ENCODE assay signal across 9 cellular contexts in the genomic region with DNA sequence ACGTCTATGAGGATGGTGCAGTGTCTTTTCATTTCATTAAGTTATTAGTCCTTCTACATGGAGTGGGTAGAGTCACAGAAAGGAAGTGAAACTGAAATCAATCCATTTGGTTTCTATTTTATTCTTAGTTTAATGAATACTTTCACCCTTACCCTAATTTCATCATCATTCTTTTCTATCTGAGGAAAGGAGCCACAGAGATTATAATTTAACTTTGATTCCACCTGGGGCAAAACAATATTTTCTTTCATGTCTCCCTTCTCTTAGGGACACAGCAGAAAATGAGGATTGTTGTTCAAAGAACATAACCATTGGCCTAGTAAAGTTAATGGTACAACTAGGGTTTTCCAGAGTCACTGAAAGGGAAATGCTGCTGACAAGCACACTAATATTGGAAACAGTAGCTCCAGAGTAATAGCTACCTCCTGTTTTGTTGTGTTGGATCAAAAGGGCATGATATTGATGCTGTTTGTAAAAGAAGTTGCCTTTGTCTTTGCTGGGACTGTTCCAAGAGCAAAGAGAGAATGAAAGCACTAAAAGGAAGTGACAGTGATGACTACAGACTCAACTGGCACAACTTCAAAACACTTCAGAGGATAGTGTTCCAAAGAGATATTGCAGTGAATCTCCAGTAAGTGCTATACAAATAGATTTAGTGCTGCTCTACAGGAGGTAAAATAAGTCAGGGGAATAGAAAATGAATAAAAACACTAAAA.
DNase-seq lines count a peak whose midpoint lies in the region; ATAC-seq and TF ChIP-seq lines count a peak whose summit lies in the region.
"Had no signal": no experiment of that assay in that cellular context is flagged by ENCODE, and none has a peak within 500 bp of the region (broad histone marks: within the 10 kb centered on the region; RNA-seq: fewer than 3 reads in every experiment).

No MANE protein-coding gene starts in this region.

- H2AFZ ChIP-seq in fibroblast of lung (ENCODE audit: low read length): no peak overlapping the region

- POLR2A ChIA-PET in GM10248 (lab: Yijun Ruan, JAX): no interaction called here

- H3K4me3 ChIP-seq in fibroblast of lung (replicated peaks in 1 of 4; ENCODE audit: control extremely low read depth in 1 of 4, insufficient read depth in 1 of 4, low read depth in 3 of 4, low read length in 4 of 4) (no peak overlapping the region), tibial artery (no peak overlapping the region)

- no peaks in the 10 kb centered on the region for H3K4me1 Mint-ChIP-seq in immature natural killer cell

- CTCF ChIA-PET in GM10248 (lab: Yijun Ruan, JAX): no interaction called here

- H3K4me2 ChIP-seq in fibroblast of lung (ENCODE audit: extremely low read depth, insufficient read depth, low read length): peak overlapping the region; percentile 8

- H3K27ac ChIP-seq in fibroblast of lung (ENCODE audit: insufficient read depth, low read length) (no peak overlapping the region), tibial artery (no peak overlapping the region)
- H3K27ac ChIP-seq: RWPE1 had no signal

- H3K36me3 ChIP-seq in fibroblast of lung (ENCODE audit: control insufficient read depth, insufficient read depth, low read length) (no peaks in the 10 kb centered on the region), tibial artery (no peaks in the 10 kb centered on the region)

- ATAC-seq in GM21381 (IDR thresholded peaks at IDR 0.05; ENCODE audit: unreplicated experiment): peak; percentile 86
- peak; percentile 87 for ATAC-seq in HG03342 (IDR thresholded peaks at IDR 0.05; ENCODE audit: unreplicated experiment)

- H3K9ac ChIP-seq in fibroblast of lung (ENCODE audit: insufficient read depth, low read length): no peak overlapping the region

- H3K9me3 Mint-ChIP-seq in immature natural killer cell: peaks cover 0 to 24% (median 5%) of the 10 kb centered on the region in 6 donors

- no peaks in the 10 kb centered on the region for H3K36me3 Mint-ChIP-seq in immature natural killer cell

- intact Hi-C loops in tibial artery (cut with DNase I; ENCODE audit: low total_unique reads): no loop called here

- no peak for TF ChIP-seq CTCF in GM10248 (IDR thresholded peaks at IDR 0.05; ENCODE audit: control extremely low read depth, extremely low read depth, low read depth, missing control alignments)
- TF ChIP-seq CTCF in fibroblast of lung (conservative IDR thresholded peaks at IDR 0.05 in 1 of 2, IDR thresholded peaks at IDR 0.05 in 1 of 2; ENCODE audit: low read depth in 1 of 2, low read length in 2 of 2): no peak
- TF ChIP-seq CTCF in tibial artery (IDR thresholded peaks at IDR 0.05): no peak

- DNase-seq in GM10248 (ENCODE audit: extremely low spot score) (peak; percentile 9), fibroblast of lung (ENCODE audit: low read depth in 2 of 2) (peak in 1 of 2 donors; percentile 20), immature natural killer cell (no peak), NCI-H2171 (lab: John Stamatoyannopoulos, UW) (no peak), tibial artery (no peak), HK-2 (ENCODE audit: unreplicated experiment) (no peak)

- H4K20me1 ChIP-seq in fibroblast of lung (ENCODE audit: control insufficient read depth, extremely low read depth, insufficient read depth, low read length): no peaks in the 10 kb centered on the region

- no peaks in the 10 kb centered on the region for H3K9me3 ChIP-seq in fibroblast of lung (ENCODE audit: control insufficient read depth, insufficient read depth, low read depth, low read length)
- H3K9me3 ChIP-seq in tibial artery: no peaks in the 10 kb centered on the region

- no peaks in the 10 kb centered on the region for H3K27me3 ChIP-seq in fibroblast of lung (ENCODE audit: control insufficient read depth, insufficient read depth, low read length)
- H3K27me3 ChIP-seq in tibial artery: no peaks in the 10 kb centered on the region

- H3K4me3 Mint-ChIP-seq in immature natural killer cell: no peak overlapping the region

- H3K4me1 ChIP-seq in fibroblast of lung (ENCODE audit: control insufficient read depth, extremely low read depth, insufficient read depth, low read length) (peaks cover 9% of the 10 kb centered on the region), tibial artery (peaks cover 0 to 39% (median 11%) of the 10 kb centered on the region in 4 donors)

- H3K79me2 ChIP-seq in fibroblast of lung (ENCODE audit: control insufficient read depth, insufficient read depth, low read length): no peaks in the 10 kb centered on the region

- no peak overlapping the region for H3K27ac Mint-ChIP-seq in immature natural killer cell

- H3K27me3 Mint-ChIP-seq in immature natural killer cell (ENCODE audit: low read depth in 3 of 3): no peaks in the 10 kb centered on the region
